Comparison of ENCODE assay signal across 13 cellular contexts in genomic region chr11:45654741-45655283, GRCh38. TPM values are rescaled to one million over a fixed set of nuclear protein-coding genes. Genes with fewer than 3 reads are reported as not detected.
DNase-seq lines count a peak whose midpoint lies in the region; ATAC-seq lines count a peak whose summit lies in the region.
"Had no signal": no experiment of that assay in that cellular context is flagged by ENCODE, and none has a peak within 500 bp of the region (broad histone marks: within the 10 kb centered on the region; RNA-seq: fewer than 3 reads in every experiment).

No MANE protein-coding gene starts in this region.

- peaks cover 64% of the 10 kb centered on the region for H3K27me3 Mint-ChIP-seq in T-helper 17 cell
- H3K27me3 Mint-ChIP-seq in memory B cell = peaks cover 16% of the 10 kb centered on the region

- DNase-seq in activated effector memory CD4-positive, alpha-beta T cell treated with anti-CD3 and anti-CD28 coated beads, Interleukin-2, amount 50 U/mL, for 16 hours = peak; percentile 30
- no peak for DNase-seq in activated effector memory CD4-positive, alpha-beta T cell treated with Interleukin-2 at 50 U/mL for 16 hours
- DNase-seq in T-helper 17 cell (no peak), memory B cell (ENCODE audit: low spot score in 2 of 2) (no peak), NCI-H2227 (lab: John Stamatoyannopoulos, UW; ENCODE audit: unreplicated experiment) (no peak), activated gamma-delta T cell treated with Interleukin-2 at 50 U/mL for 16 hours (no peak)
- DNase-seq in stimulated activated CD4-positive, alpha-beta T cell treated with anti-CD3 and anti-CD28 coated beads, Interleukin-4, amount 100 ng/mL, for 1 hour = no peak
- DNase-seq in effector CD8-positive, alpha-beta T cell (lab: John Stamatoyannopoulos, UW) = no peak

- peaks cover 15% of the 10 kb centered on the region for H3K4me1 Mint-ChIP-seq in T-helper 17 cell
- H3K4me1 Mint-ChIP-seq in memory B cell = peaks cover 5% of the 10 kb centered on the region

- H3K4me3 Mint-ChIP-seq in T-helper 17 cell = no peak overlapping the region
- H3K4me3 Mint-ChIP-seq in memory B cell = no peak overlapping the region
- H3K4me3 Mint-ChIP-seq: activated T-cell treated with anti-CD3 and anti-CD28 coated beads, Interleukin-2, amount 50 U/mL, for 72 hours had no signal

- H3K9me3 ChIP-seq in T-helper 17 cell (ENCODE audit: control insufficient read depth, low read length, poor library complexity, severe bottlenecking) = no peaks in the 10 kb centered on the region
- H3K9me3 ChIP-seq: tibial nerve had no signal

- H3K27ac Mint-ChIP-seq in T-helper 17 cell = no peak overlapping the region
- H3K27ac Mint-ChIP-seq in memory B cell = no peak overlapping the region
- H3K27ac Mint-ChIP-seq: activated T-cell treated with anti-CD3 and anti-CD28 coated beads, Interleukin-2, amount 50 U/mL, for 72 hours had no signal

- ATAC-seq in T-helper 17 cell = peak; percentile 36
- peak; percentile 10 for ATAC-seq in memory B cell (ENCODE audit: low read depth)

- no peaks in the 10 kb centered on the region for H3K9me3 Mint-ChIP-seq in memory B cell
- H3K9me3 Mint-ChIP-seq: activated T-cell treated with anti-CD3 and anti-CD28 coated beads, Interleukin-2, amount 50 U/mL, for 72 hours had no signal

- H3K36me3 Mint-ChIP-seq in T-helper 17 cell (ENCODE audit: low read depth) = no peaks in the 10 kb centered on the region
- no peaks in the 10 kb centered on the region for H3K36me3 Mint-ChIP-seq in memory B cell

RNA-seq across cellular contexts. Expression of gene CHST1, which starts 10.6 kb away (rescaled TPM):
- total RNA-seq in T-helper 17 cell = not detected
- total RNA-seq: Calu3, GM23248, HT-29 had no signal
